15 cellular contexts compared by ENCODE assay signal in the genomic region with DNA sequence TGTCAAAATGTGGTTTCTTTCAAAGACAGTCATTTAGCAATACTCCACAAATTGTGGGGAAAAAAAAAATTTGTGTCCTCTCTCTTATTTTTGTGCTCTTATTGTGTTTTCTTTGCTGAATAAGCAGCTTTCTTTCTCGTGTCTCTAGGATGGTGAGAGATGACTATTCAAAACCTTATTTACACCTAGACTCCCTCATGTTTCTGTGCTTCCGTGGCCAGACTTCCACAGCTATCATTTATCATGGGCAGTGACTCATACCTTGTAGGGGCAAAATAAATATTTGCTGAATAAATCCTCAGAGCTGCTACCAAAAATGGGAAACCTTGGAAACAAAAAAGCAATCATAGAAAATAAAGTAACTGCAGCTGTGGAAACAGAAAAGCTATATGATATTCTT.
DNase-seq lines count a peak whose midpoint lies in the region; ATAC-seq and TF ChIP-seq lines count a peak whose summit lies in the region.
"Had no signal": no experiment of that assay in that cellular context is flagged by ENCODE, and none has a peak within 500 bp of the region (broad histone marks: within the 10 kb centered on the region; RNA-seq: fewer than 3 reads in every experiment).

No MANE protein-coding gene starts in this region.

- H3K4me1 Mint-ChIP-seq in progenitor cell of endocrine pancreas (ENCODE audit: low read depth), result peaks cover 49% of the 10 kb centered on the region

- no peak overlapping the region for H3K4me3 ChIP-seq in choroid plexus epithelial cell (ENCODE audit: low read depth, low read length)
- H3K4me3 ChIP-seq in Peyer's patch, result no peak overlapping the region
- H3K4me3 ChIP-seq: GM12878, lower lobe of right lung, psoas muscle had no signal

- no peaks in the 10 kb centered on the region for H3K27me3 Mint-ChIP-seq in progenitor cell of endocrine pancreas

- no peaks in the 10 kb centered on the region for H3K4me1 ChIP-seq in Peyer's patch
- H3K4me1 ChIP-seq: lower lobe of right lung, psoas muscle had no signal

- no peaks in the 10 kb centered on the region for H3K9me3 ChIP-seq in Peyer's patch
- H3K9me3 ChIP-seq: lower lobe of right lung, psoas muscle had no signal

- H3K36me3 Mint-ChIP-seq in progenitor cell of endocrine pancreas (ENCODE audit: insufficient read depth), result no peaks in the 10 kb centered on the region

- no peak overlapping the region for H3K27ac ChIP-seq in Peyer's patch
- H3K27ac ChIP-seq: lower lobe of right lung, psoas muscle had no signal

- peaks cover 0 to 4% of the 10 kb centered on the region in 2 donors for H3K27me3 ChIP-seq in Peyer's patch

- TF ChIP-seq POLR2A in Peyer's patch (IDR thresholded peaks at IDR 0.05), result no peak

- no peak for ATAC-seq in HG02571 (IDR thresholded peaks at IDR 0.05; ENCODE audit: unreplicated experiment)
- ATAC-seq: activated CD4-positive, CD25-positive, alpha-beta regulatory T cell treated with anti-CD3 and anti-CD28 coated beads, Interleukin-2, amount 50 U/mL, for 24 hours; GM12878; lower lobe of right lung; psoas muscle; Right ventricle myocardium inferior had no signal

- peak overlapping the region; percentile 86 for H3K27ac Mint-ChIP-seq in progenitor cell of endocrine pancreas
- H3K27ac Mint-ChIP-seq: activated T-helper 2 cell treated with anti-CD3 and anti-CD28 coated beads, Interferon-gamma antibody, Interleukin-2, Interleukin-4, amounts not matched to agents 10 μg/mL and 5 μg/mL and 100 μg/mL, durations not matched to agents 14 hours and 24 hours and 36 hours had no signal

- no peaks in the 10 kb centered on the region for H3K9me3 Mint-ChIP-seq in progenitor cell of endocrine pancreas (ENCODE audit: low read depth)
- H3K9me3 Mint-ChIP-seq: activated T-helper 2 cell treated with anti-CD3 and anti-CD28 coated beads, Interferon-gamma antibody, Interleukin-2, Interleukin-4, amounts not matched to agents 10 μg/mL and 5 μg/mL and 100 μg/mL, durations not matched to agents 14 hours and 24 hours and 36 hours had no signal

- H3K4me3 Mint-ChIP-seq in progenitor cell of endocrine pancreas (ENCODE audit: low read depth), result peak overlapping the region; percentile 9

- TF ChIP-seq CTCF in choroid plexus epithelial cell (conservative IDR thresholded peaks at IDR 0.05; ENCODE audit: low read depth, low read length) (no peak), progenitor cell of endocrine pancreas (IDR thresholded peaks at IDR 0.05; ENCODE audit: unreplicated experiment) (no peak), Peyer's patch (IDR thresholded peaks at IDR 0.05) (no peak)

- no peaks in the 10 kb centered on the region for H3K36me3 ChIP-seq in Peyer's patch
- H3K36me3 ChIP-seq: lower lobe of right lung had no signal

- DNase-seq in GM03348 (ENCODE audit: low spot score), result peak; percentile 12
- peak; percentile 92 for DNase-seq in NCI-H748 treated with DMSO at 0.1 percent for 48 hours (lab: John Stamatoyannopoulos, UW)
- peak; percentile 51 for DNase-seq in choroid plexus epithelial cell (ENCODE audit: low read depth)
- DNase-seq in progenitor cell of endocrine pancreas (ENCODE audit: low spot score, unreplicated experiment), result no peak
- no peak for DNase-seq in NCI-H82 (lab: John Stamatoyannopoulos, UW)
- DNase-seq in retina, result no peak
- no peak for DNase-seq in Peyer's patch
- DNase-seq: lower lobe of right lung, NCI-H187 treated with DMSO at 0.1 percent for 48 hours, psoas muscle had no signal

Comparison
In these comparisons a context has a peak if more than half of its experiments do, and no peak if none do; other contexts are left out.
1. DNase-seq: peak in GM03348 (single experiment), NCI-H748 treated with DMSO at 0.1 percent for 48 hours (single experiment) and choroid plexus epithelial cell (single experiment); none in progenitor cell of endocrine pancreas (single experiment), NCI-H82 (single experiment), retina (single experiment) and Peyer's patch (0 of 3).